In genomic region chr3:66297917-66298316, GRCh38 we compare ENCODE assay signal across 12 cellular contexts.
A peak's percentile ranks its signal among the peaks of the same experiment; 100 is the strongest.
DNase-seq lines count a peak whose midpoint lies in the region; ATAC-seq and TF ChIP-seq lines count a peak whose summit lies in the region.
"Had no signal": no experiment of that assay in that cellular context is flagged by ENCODE, and none has a peak within 500 bp of the region (broad histone marks: within the 10 kb centered on the region; RNA-seq: fewer than 3 reads in every experiment).

No MANE protein-coding gene starts in this region.

- H3K4me1 Mint-ChIP-seq in activated CD4-positive, alpha-beta T cell treated with anti-CD3 and anti-CD28 coated beads for 36 hours, result peaks cover 41% of the 10 kb centered on the region
- H3K4me1 Mint-ChIP-seq in activated CD4-positive, alpha-beta memory T cell treated with anti-CD3 and anti-CD28 coated beads for 36 hours (ENCODE audit: low read depth), result peaks cover 55% of the 10 kb centered on the region
- peaks cover 55% of the 10 kb centered on the region for H3K4me1 Mint-ChIP-seq in stimulated activated effector memory CD8-positive, alpha-beta T cell treated with anti-CD3 and anti-CD28 coated beads, Interleukin-12 subunit alpha, Interleukin-12 subunit beta, amount 100 ng/mL, for 72 hours

- intact Hi-C loops in activated CD4-positive, alpha-beta T cell treated with anti-CD3 and anti-CD28 coated beads for 36 hours (cut with DNase I, micrococcal nuclease), result no loop called here
- intact Hi-C loops in activated CD4-positive, alpha-beta memory T cell treated with anti-CD3 and anti-CD28 coated beads for 36 hours (cut with micrococcal nuclease), result loop anchor here (1.0 kb wide), 2 partner anchors 59 to 174 kb away; no protein-coding TSS in a partner anchor

- H3K27me3 Mint-ChIP-seq in activated CD4-positive, alpha-beta T cell treated with anti-CD3 and anti-CD28 coated beads for 36 hours, result no peaks in the 10 kb centered on the region
- H3K27me3 Mint-ChIP-seq in activated CD4-positive, alpha-beta memory T cell treated with anti-CD3 and anti-CD28 coated beads for 36 hours, result no peaks in the 10 kb centered on the region
- H3K27me3 Mint-ChIP-seq: activated B cell treated with CpG ODN at 0.5 μM for 24 hours had no signal

- no peak for DNase-seq in activated CD4-positive, alpha-beta T cell treated with anti-CD3 and anti-CD28 coated beads for 36 hours
- DNase-seq in activated CD4-positive, alpha-beta T cell treated with anti-CD3 and anti-CD28 coated beads for 4 hours, result no peak
- DNase-seq in activated CD4-positive, alpha-beta memory T cell treated with anti-CD3 and anti-CD28 coated beads for 36 hours, result no peak
- DNase-seq in foreskin keratinocyte (no peak), left lobe of liver (ENCODE audit: low spot score) (no peak), HK-2 (ENCODE audit: unreplicated experiment) (no peak)
- no peak for DNase-seq in stimulated activated effector memory CD8-positive, alpha-beta T cell treated with anti-CD3 and anti-CD28 coated beads, Interleukin-12 subunit alpha, Interleukin-12 subunit beta, amount 100 ng/mL, for 72 hours (ENCODE audit: low spot score in 2 of 2)
- no peak for DNase-seq in activated CD4-positive, CD25-positive, alpha-beta regulatory T cell treated with anti-CD3 and anti-CD28 coated beads, Interleukin-2, amount 50 U/mL, for 72 hours
- DNase-seq: activated B cell treated with CpG ODN at 0.5 μM for 24 hours, PC-9 had no signal

- no peak overlapping the region for H3K4me3 Mint-ChIP-seq in activated CD4-positive, alpha-beta T cell treated with anti-CD3 and anti-CD28 coated beads for 36 hours
- peak overlapping the region; percentile 17 for H3K4me3 Mint-ChIP-seq in activated CD4-positive, alpha-beta memory T cell treated with anti-CD3 and anti-CD28 coated beads for 36 hours
- H3K4me3 Mint-ChIP-seq in stimulated activated effector memory CD8-positive, alpha-beta T cell treated with anti-CD3 and anti-CD28 coated beads, Interleukin-12 subunit alpha, Interleukin-12 subunit beta, amount 100 ng/mL, for 72 hours, result peak overlapping the region; percentile 64
- H3K4me3 Mint-ChIP-seq: activated B cell treated with CpG ODN at 0.5 μM for 24 hours had no signal

- H3K27me3 ChIP-seq in foreskin keratinocyte, result no peaks in the 10 kb centered on the region
- H3K27me3 ChIP-seq: suprapubic skin had no signal

- H3K36me3 Mint-ChIP-seq in activated CD4-positive, alpha-beta T cell treated with anti-CD3 and anti-CD28 coated beads for 36 hours (ENCODE audit: low read depth), result peaks cover 5% of the 10 kb centered on the region
- peaks cover 7% of the 10 kb centered on the region for H3K36me3 Mint-ChIP-seq in activated CD4-positive, alpha-beta memory T cell treated with anti-CD3 and anti-CD28 coated beads for 36 hours
- peaks cover 9% of the 10 kb centered on the region for H3K36me3 Mint-ChIP-seq in stimulated activated effector memory CD8-positive, alpha-beta T cell treated with anti-CD3 and anti-CD28 coated beads, Interleukin-12 subunit alpha, Interleukin-12 subunit beta, amount 100 ng/mL, for 72 hours

- POLR2A ChIA-PET in activated CD4-positive, alpha-beta T cell treated with anti-CD3 and anti-CD28 coated beads for 36 hours (lab: Charles Lee), result no interaction called here
- POLR2A ChIA-PET in activated CD4-positive, alpha-beta memory T cell treated with anti-CD3 and anti-CD28 coated beads for 36 hours (lab: Charles Lee), result interaction anchor here (0.7 kb wide), 1 partner anchor 99 kb away, joined by 5 read pairs; no protein-coding TSS in a partner anchor

- CTCF ChIA-PET in activated CD4-positive, alpha-beta T cell treated with anti-CD3 and anti-CD28 coated beads for 36 hours (lab: Charles Lee), result interaction anchor here (0.6 to 1.7 kb wide), 4 partner anchors 12 to 102 kb away, joined by 3 to 4 read pairs (median 3); no protein-coding TSS in a partner anchor
- CTCF ChIA-PET in activated CD4-positive, alpha-beta memory T cell treated with anti-CD3 and anti-CD28 coated beads for 36 hours (lab: Charles Lee), result interaction anchor here (1.1 to 2.7 kb wide), 6 partner anchors 21 to 525 kb away, joined by 3 to 13 read pairs (median 3); no protein-coding TSS in a partner anchor

- H3K27ac Mint-ChIP-seq in activated CD4-positive, alpha-beta T cell treated with anti-CD3 and anti-CD28 coated beads for 36 hours, result peak overlapping the region; percentile 48
- peak overlapping the region; percentile 85 for H3K27ac Mint-ChIP-seq in activated CD4-positive, alpha-beta memory T cell treated with anti-CD3 and anti-CD28 coated beads for 36 hours
- peak overlapping the region; percentile 96 for H3K27ac Mint-ChIP-seq in stimulated activated effector memory CD8-positive, alpha-beta T cell treated with anti-CD3 and anti-CD28 coated beads, Interleukin-12 subunit alpha, Interleukin-12 subunit beta, amount 100 ng/mL, for 72 hours
- H3K27ac Mint-ChIP-seq: activated B cell treated with CpG ODN at 0.5 μM for 24 hours had no signal

- no peak for ATAC-seq in activated CD4-positive, alpha-beta T cell treated with anti-CD3 and anti-CD28 coated beads for 36 hours
- ATAC-seq in foreskin keratinocyte (peak; percentile 39), left lobe of liver (no peak)
- ATAC-seq in stimulated activated effector memory CD8-positive, alpha-beta T cell treated with anti-CD3 and anti-CD28 coated beads, Interleukin-12 subunit alpha, Interleukin-12 subunit beta, amount 100 ng/mL, for 72 hours, result peak; percentile 43
- ATAC-seq: A549 had no signal

- no peak overlapping the region for H3K27ac ChIP-seq in foreskin keratinocyte
- H3K27ac ChIP-seq: A549, PC-9, suprapubic skin had no signal

- H3K9me3 Mint-ChIP-seq in activated CD4-positive, alpha-beta T cell treated with anti-CD3 and anti-CD28 coated beads for 36 hours (ENCODE audit: low read depth), result no peaks in the 10 kb centered on the region
- H3K9me3 Mint-ChIP-seq in activated CD4-positive, alpha-beta memory T cell treated with anti-CD3 and anti-CD28 coated beads for 36 hours, result no peaks in the 10 kb centered on the region
- H3K9me3 Mint-ChIP-seq in stimulated activated effector memory CD8-positive, alpha-beta T cell treated with anti-CD3 and anti-CD28 coated beads, Interleukin-12 subunit alpha, Interleukin-12 subunit beta, amount 100 ng/mL, for 72 hours, result no peaks in the 10 kb centered on the region
- H3K9me3 Mint-ChIP-seq: activated B cell treated with CpG ODN at 0.5 μM for 24 hours had no signal

- TF ChIP-seq CTCF in foreskin keratinocyte (conservative IDR thresholded peaks at IDR 0.05), result no peak

- no peaks in the 10 kb centered on the region for H3K4me1 ChIP-seq in foreskin keratinocyte
- H3K4me1 ChIP-seq: A549 had no signal

Comparison
In these comparisons a context has a peak if more than half of its experiments do, and no peak if none do; other contexts are left out.
1. ATAC-seq: peak in foreskin keratinocyte (single experiment) and stimulated activated effector memory CD8-positive, alpha-beta T cell treated with anti-CD3 and anti-CD28 coated beads, Interleukin-12 subunit alpha, Interleukin-12 subunit beta, amount 100 ng/mL, for 72 hours (single experiment); none in activated CD4-positive, alpha-beta T cell treated with anti-CD3 and anti-CD28 coated beads for 36 hours (single experiment) and left lobe of liver (single experiment).
2. Peak in every context shown above with its lines, with median percentiles within 50 percentile points of each other: H3K27ac Mint-ChIP-seq.